ENCODE assay signal across 8 cellular contexts in the genomic region with DNA sequence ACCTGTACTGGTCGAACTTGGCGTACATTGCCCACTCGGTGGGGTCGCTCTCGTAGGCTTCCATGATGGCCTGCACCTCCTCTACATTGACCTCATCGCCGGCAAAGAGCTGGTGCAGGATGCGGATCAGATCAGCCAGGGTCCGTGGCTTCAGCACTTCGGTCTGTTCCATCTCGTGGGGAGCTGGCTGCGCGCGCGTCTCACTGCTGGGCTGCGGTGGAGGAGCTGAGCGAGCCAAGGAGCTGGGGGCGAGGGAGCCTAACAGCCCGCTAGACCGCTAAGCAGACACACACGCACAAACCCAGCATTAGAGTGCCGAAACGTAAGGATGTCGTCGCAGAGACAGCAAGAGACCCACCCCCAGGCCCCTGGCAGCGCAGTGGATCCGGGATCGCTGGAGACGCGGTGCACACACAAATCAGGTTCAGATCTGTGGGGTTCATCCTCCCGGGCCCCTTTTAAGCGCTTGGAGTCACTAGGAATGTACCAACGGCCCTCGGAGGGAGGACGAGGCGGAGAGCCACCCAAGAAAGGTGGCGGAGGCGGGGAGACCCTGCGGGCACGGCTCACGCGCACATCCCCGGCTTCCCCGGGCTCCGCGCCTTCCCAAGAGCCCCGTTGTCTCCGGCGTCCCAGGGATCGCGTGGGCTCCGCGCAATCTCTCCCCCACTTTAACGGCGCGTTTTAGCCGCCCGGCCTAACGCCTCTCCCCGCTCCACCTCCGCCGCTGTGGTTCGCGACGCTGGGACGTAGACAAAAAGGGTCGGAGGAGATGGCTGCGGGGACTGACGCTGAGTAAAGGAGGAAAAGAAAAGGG. TPM values are rescaled to one million over a fixed set of nuclear protein-coding genes. Genes with fewer than 3 reads are reported as not detected.
DNase-seq lines count a peak whose midpoint lies in the region; ATAC-seq and TF ChIP-seq lines count a peak whose summit lies in the region.

A gene (minus strand): TSS at position 434 of the 817 bp plus-strand sequence. CDS start 262 bp downstream, at position 172.

- TF ChIP-seq POLR2A in GM18505 (IDR thresholded peaks at IDR 0.05; ENCODE audit: borderline replicate concordance, extremely low read depth, insufficient read depth, insufficient read length) = no peak
- TF ChIP-seq POLR2A in body of pancreas (IDR thresholded peaks at IDR 0.05) = peak; percentile 44 to 79 (median 70)

- H3K79me1 ChIP-seq in trophoblast cell (ENCODE audit: low read length) = peaks cover 2% of the 10 kb centered on the region

- H3K14ac ChIP-seq in trophoblast cell (ENCODE audit: low read length) = peak within 1 kb of the TSS; percentile 59

- H2BK5ac ChIP-seq in trophoblast cell (ENCODE audit: low read depth, low read length, poor library complexity) = peak within 1 kb of the TSS; percentile 55

- no peak within 1 kb of the TSS for H2AK5ac ChIP-seq in trophoblast cell (ENCODE audit: low read length)

- H3K36me3 ChIP-seq in body of pancreas (replicated peaks in 1 of 2; ENCODE audit: insufficient read depth in 1 of 2, low read depth in 2 of 2) = no peaks in the 10 kb centered on the region
- H3K36me3 ChIP-seq in trophoblast cell (ENCODE audit: control insufficient read depth in 1 of 2, insufficient read depth in 2 of 2, low read length in 2 of 2) = no peaks in the 10 kb centered on the region

- H3K18ac ChIP-seq in trophoblast cell (ENCODE audit: low read length) = peak within 1 kb of the TSS; percentile 31

- H3K4ac ChIP-seq in trophoblast cell (ENCODE audit: low read depth, low read length) = no peak within 1 kb of the TSS

- H4K91ac ChIP-seq in trophoblast cell (ENCODE audit: low read depth, low read length) = peak within 1 kb of the TSS; percentile 53

- H3K4me1 ChIP-seq in body of pancreas = peaks cover 25% of the 10 kb centered on the region
- peaks cover 0 to 3% of the 10 kb centered on the region in 2 experiments for H3K4me1 ChIP-seq in trophoblast cell (ENCODE audit: control insufficient read depth in 1 of 2, insufficient read depth in 2 of 2, low read length in 2 of 2)

- H3K9me3 ChIP-seq in body of pancreas = no peaks in the 10 kb centered on the region
- H3K9me3 ChIP-seq in trophoblast cell (ENCODE audit: insufficient read depth, low read depth, low read length) = no peaks in the 10 kb centered on the region

- H3K9ac ChIP-seq in trophoblast cell (ENCODE audit: low read length) = peak within 1 kb of the TSS; percentile 80

- peak within 1 kb of the TSS; percentile 2 for H2BK12ac ChIP-seq in trophoblast cell (ENCODE audit: low read length)

- H3K4me3 ChIP-seq in body of pancreas = peak within 1 kb of the TSS; percentile 22 to 24
- peak within 1 kb of the TSS; percentile 78 for H3K4me3 ChIP-seq in trophoblast cell (ENCODE audit: low read depth, low read length)

- no peak within 1 kb of the TSS for H4K12ac ChIP-seq in trophoblast cell (ENCODE audit: low read depth, low read length)

- 6 to 7% methylated on average over 20 to 68 of the region's 69 CpGs for WGBS in body of pancreas, 2 donors
- WGBS in trophoblast cell (ENCODE audit: extremely low coverage, insufficient coverage, insufficient read length) = no CpG with 5 or more reads among the region's 69 CpGs

- peak within 1 kb of the TSS; percentile 20 for H4K8ac ChIP-seq in trophoblast cell (ENCODE audit: low read depth, low read length)

- H3K4me2 ChIP-seq in trophoblast cell (ENCODE audit: low read length) = peak within 1 kb of the TSS; percentile 82

- intact Hi-C loops in body of pancreas (cut with DNase I) = no loop called here

- DNase-seq in NCI-H82 (lab: John Stamatoyannopoulos, UW) (peak; percentile 51), body of pancreas (peak; percentile 37 to 50 (median 43)), hepatic stellate cell (ENCODE audit: low spot score) (peak; percentile 34), trophoblast cell (peak; percentile 13 to 53), HT-29 (ENCODE audit: low spot score) (no peak), KG1 (lab: John Stamatoyannopoulos, UW) (no peak)

- peaks cover 0 to 7% of the 10 kb centered on the region in 2 donors for H3K27me3 ChIP-seq in body of pancreas
- no peaks in the 10 kb centered on the region for H3K27me3 ChIP-seq in trophoblast cell (ENCODE audit: insufficient read depth, low read length)

- ATAC-seq in GM18505 (IDR thresholded peaks at IDR 0.05; ENCODE audit: unreplicated experiment) (peak; percentile 61), body of pancreas (peak; percentile 70), HG03108 (IDR thresholded peaks at IDR 0.05; ENCODE audit: unreplicated experiment) (no peak)

- H3K23ac ChIP-seq in trophoblast cell (ENCODE audit: low read length) = no peak within 1 kb of the TSS

- H3K27ac ChIP-seq in body of pancreas (peak within 1 kb of the TSS; percentile 6 to 83 (median 72)), trophoblast cell (ENCODE audit: low read depth, low read length) (no peak within 1 kb of the TSS)

- TF ChIP-seq CTCF in body of pancreas (IDR thresholded peaks at IDR 0.05) = no peak

- H2AFZ ChIP-seq in trophoblast cell (ENCODE audit: insufficient read depth, low read length, poor library complexity) = peak within 1 kb of the TSS; percentile 52

- peak within 1 kb of the TSS; percentile 69 for H2BK120ac ChIP-seq in trophoblast cell (ENCODE audit: insufficient read depth, low read length, poor library complexity)

- no peaks in the 10 kb centered on the region for H3K79me2 ChIP-seq in trophoblast cell (ENCODE audit: control insufficient read depth, insufficient read depth, low read length, poor library complexity)

RNA-seq across cellular contexts. Expression of the gene that starts here (rescaled TPM):
- 10 to 100 TPM in 1 of 2 donors, 1 to 10 TPM in 1; 7.3 to 92.3 TPM for total RNA-seq in body of pancreas
- polyA plus RNA-seq in trophoblast cell (2013) = 6.8 and 7.1 TPM in 2 replicates
- not detected in 2 replicates for total RNA-seq in HT-29 (2014; rRNA removed; shearing (Covaris generic))

Comparison
In these comparisons a context has a peak if more than half of its experiments do, and no peak if none do; other contexts are left out.
1. DNase-seq: peak in NCI-H82 (single experiment), body of pancreas (4 of 4), hepatic stellate cell (single experiment) and trophoblast cell (2 of 2); none in HT-29 (single experiment) and KG1 (single experiment).